In genomic region chr12:10521555-10521954, GRCh38 we compare ENCODE assay signal across 18 cellular contexts. TPM values are rescaled to one million over a fixed set of nuclear protein-coding genes. Genes with fewer than 3 reads are reported as not detected.
DNase-seq lines count a peak whose midpoint lies in the region; ATAC-seq and TF ChIP-seq lines count a peak whose summit lies in the region.
"Had no signal": no experiment of that assay in that cellular context is flagged by ENCODE, and none has a peak within 500 bp of the region (broad histone marks: within the 10 kb centered on the region; RNA-seq: fewer than 3 reads in every experiment).

No MANE protein-coding gene starts in this region.

- H3K4me1 Mint-ChIP-seq in activated CD8-positive, alpha-beta T cell treated with anti-CD3 and anti-CD28 coated beads for 36 hours (ENCODE audit: low read depth), result peaks cover 14% of the 10 kb centered on the region
- no peaks in the 10 kb centered on the region for H3K4me1 Mint-ChIP-seq in activated CD8-positive, alpha-beta T cell treated with anti-CD3 and anti-CD28 coated beads, Interleukin-2, amount 10 ng/mL, durations not matched to agents 7 days and 5 days (ENCODE audit: low read depth)
- H3K4me1 Mint-ChIP-seq: CD14-positive monocyte; CD4-positive, alpha-beta memory T cell had no signal

- H3K27me3 Mint-ChIP-seq in activated CD8-positive, alpha-beta T cell treated with anti-CD3 and anti-CD28 coated beads for 36 hours, result no peaks in the 10 kb centered on the region
- no peaks in the 10 kb centered on the region for H3K27me3 Mint-ChIP-seq in activated CD8-positive, alpha-beta T cell treated with anti-CD3 and anti-CD28 coated beads, Interleukin-2, amount 10 ng/mL, durations not matched to agents 7 days and 5 days (ENCODE audit: low read depth)

- no peak overlapping the region for H3K27ac Mint-ChIP-seq in activated CD8-positive, alpha-beta T cell treated with anti-CD3 and anti-CD28 coated beads for 36 hours
- no peak overlapping the region for H3K27ac Mint-ChIP-seq in activated CD8-positive, alpha-beta T cell treated with anti-CD3 and anti-CD28 coated beads, Interleukin-2, amount 10 ng/mL, durations not matched to agents 7 days and 5 days
- H3K27ac Mint-ChIP-seq: CD14-positive monocyte; CD4-positive, alpha-beta memory T cell had no signal

- H3K36me3 Mint-ChIP-seq in activated CD8-positive, alpha-beta T cell treated with anti-CD3 and anti-CD28 coated beads for 36 hours (ENCODE audit: low read depth), result no peaks in the 10 kb centered on the region
- H3K36me3 Mint-ChIP-seq in activated CD8-positive, alpha-beta T cell treated with anti-CD3 and anti-CD28 coated beads, Interleukin-2, amount 10 ng/mL, durations not matched to agents 7 days and 5 days (ENCODE audit: low read depth), result no peaks in the 10 kb centered on the region
- H3K36me3 Mint-ChIP-seq: CD14-positive monocyte; CD4-positive, alpha-beta memory T cell had no signal

- H3K4me3 ChIP-seq in ACC112 (ENCODE audit: low read depth, low read length) (no peak overlapping the region), PC-9 (no peak overlapping the region)
- H3K4me3 ChIP-seq: A549, BLaER1, GM23248, HAP-1 had no signal

- no TSS peak for BruUV-seq in PC-9 (replicated peaks; lab: Mats Ljungman, UMichigan)

- no peaks in the 10 kb centered on the region for H3F3A ChIP-seq in PC-9 (ENCODE audit: insufficient read depth, low read depth)

- no peaks in the 10 kb centered on the region for H3K9me2 ChIP-seq in PC-9 (ENCODE audit: insufficient read depth)

- no peak overlapping the region for H3K4me3 Mint-ChIP-seq in activated CD8-positive, alpha-beta T cell treated with anti-CD3 and anti-CD28 coated beads for 36 hours
- no peak overlapping the region for H3K4me3 Mint-ChIP-seq in activated CD8-positive, alpha-beta T cell treated with anti-CD3 and anti-CD28 coated beads, Interleukin-2, amount 10 ng/mL, durations not matched to agents 7 days and 5 days
- H3K4me3 Mint-ChIP-seq: CD14-positive monocyte; CD4-positive, alpha-beta memory T cell had no signal

- peaks cover 1% of the 10 kb centered on the region for H3K9me3 Mint-ChIP-seq in activated CD8-positive, alpha-beta T cell treated with anti-CD3 and anti-CD28 coated beads for 36 hours
- peaks cover 4% of the 10 kb centered on the region for H3K9me3 Mint-ChIP-seq in activated CD8-positive, alpha-beta T cell treated with anti-CD3 and anti-CD28 coated beads, Interleukin-2, amount 10 ng/mL, durations not matched to agents 7 days and 5 days (ENCODE audit: insufficient read depth)

- no peak for TF ChIP-seq CTCF in activated CD8-positive, alpha-beta T cell treated with anti-CD3 and anti-CD28 coated beads for 36 hours (IDR thresholded peaks at IDR 0.05)
- TF ChIP-seq CTCF in PC-9 (conservative IDR thresholded peaks at IDR 0.05), result no peak

- CTCF ChIA-PET in activated CD8-positive, alpha-beta T cell treated with anti-CD3 and anti-CD28 coated beads for 36 hours (lab: Charles Lee), result no interaction called here
- CTCF ChIA-PET in activated CD8-positive, alpha-beta T cell treated with anti-CD3 and anti-CD28 coated beads, Interleukin-2, amount 10 ng/mL, durations not matched to agents 7 days and 5 days (lab: Charles Lee), result interaction anchor here (1.1 kb wide), 2 partner anchors 156 to 229 kb away, joined by 3 read pairs; no protein-coding TSS in a partner anchor
- CTCF ChIA-PET in PC-9 (lab: Charles Lee), result no interaction called here

- ATAC-seq in activated CD8-positive, alpha-beta T cell treated with anti-CD3 and anti-CD28 coated beads for 36 hours, result peak; percentile 45
- ATAC-seq in activated CD8-positive, alpha-beta T cell treated with anti-CD3 and anti-CD28 coated beads, Interleukin-2, amount 10 ng/mL, durations not matched to agents 7 days and 5 days, result no peak
- peak; percentile 55 for ATAC-seq in stimulated activated naive CD8-positive, alpha-beta T cell treated with anti-CD3 and anti-CD28 coated beads, Interleukin-15, Interleukin-2, amounts not matched to agents 100 U/mL and 50 U/mL, for 24 hours
- ATAC-seq: A549, HepG2 had no signal

- H3K27ac ChIP-seq in ACC112 (ENCODE audit: low read depth, low read length) (no peak overlapping the region), PC-9 (no peak overlapping the region)
- H3K27ac ChIP-seq: 22Rv1, A549, BLaER1, GM23248 had no signal

- POLR2A ChIA-PET in activated CD8-positive, alpha-beta T cell treated with anti-CD3 and anti-CD28 coated beads for 36 hours (lab: Charles Lee), result interaction anchor here (1.6 kb wide), 1 partner anchor 33 kb away, joined by 5 read pairs; no protein-coding TSS in a partner anchor
- POLR2A ChIA-PET in activated CD8-positive, alpha-beta T cell treated with anti-CD3 and anti-CD28 coated beads, Interleukin-2, amount 10 ng/mL, durations not matched to agents 7 days and 5 days (lab: Charles Lee), result interaction anchor here (0.7 kb wide), 1 partner anchor 13 kb away, joined by 4 read pairs; no protein-coding TSS in a partner anchor
- POLR2A ChIA-PET in PC-9 (lab: Charles Lee; ENCODE audit: unreplicated experiment), result no interaction called here

- H2AFZ ChIP-seq in ACC112 (ENCODE audit: low read length, unreplicated experiment) (peak overlapping the region; percentile 68), PC-9 (peak overlapping the region; percentile 55; the same call in 1 of the 2 replicates)
- H2AFZ ChIP-seq: GM23248 had no signal

- no peaks in the 10 kb centered on the region for H4K20me1 ChIP-seq in PC-9 (ENCODE audit: insufficient read depth)
- H4K20me1 ChIP-seq: BLaER1 had no signal

- no peaks in the 10 kb centered on the region for H3K4me1 ChIP-seq in ACC112 (ENCODE audit: control insufficient read depth, insufficient read depth, low read length, unreplicated experiment)
- no peaks in the 10 kb centered on the region for H3K4me1 ChIP-seq in PC-9 (replicated peaks; ENCODE audit: insufficient read depth)
- H3K4me1 ChIP-seq: A549, BLaER1, HAP-1 had no signal

- intact Hi-C loops in activated CD8-positive, alpha-beta T cell treated with anti-CD3 and anti-CD28 coated beads for 36 hours (cut with micrococcal nuclease), result no loop called here
- intact Hi-C loops in PC-9 (cut with micrococcal nuclease; ENCODE audit: unreplicated experiment), result no loop called here

- no peaks in the 10 kb centered on the region for H3K9me3 ChIP-seq in PC-9 (ENCODE audit: insufficient read depth, low read depth)
- H3K9me3 ChIP-seq: A549, BLaER1, HAP-1 had no signal

- no peak for DNase-seq in activated CD8-positive, alpha-beta T cell treated with anti-CD3 and anti-CD28 coated beads for 36 hours
- no peak for DNase-seq in activated CD8-positive, alpha-beta T cell treated with anti-CD3 and anti-CD28 coated beads, Interleukin-2, amount 10 ng/mL, durations not matched to agents 7 days and 5 days
- no peak for DNase-seq in PC-9
- DNase-seq in stimulated activated naive CD8-positive, alpha-beta T cell treated with anti-CD3 and anti-CD28 coated beads, Interleukin-15, Interleukin-2, amounts not matched to agents 100 U/mL and 50 U/mL, for 24 hours, result no peak
- no peak for DNase-seq in SW 1271 (lab: John Stamatoyannopoulos, UW)
- DNase-seq in NOMO-1 (lab: John Stamatoyannopoulos, UW; ENCODE audit: unreplicated experiment in 2 of 2), result no peak
- DNase-seq: CD4-positive, alpha-beta memory T cell; DMS153; DMS79 treated with DMSO at 0.1 percent for 48 hours; GF-D8; GM23248 had no signal

- H3K36me3 ChIP-seq in ACC112 (ENCODE audit: insufficient read depth, low read length), result no peaks in the 10 kb centered on the region
- H3K36me3 ChIP-seq in PC-9 (ENCODE audit: low read depth), result no peaks in the 10 kb centered on the region
- H3K36me3 ChIP-seq: BLaER1, HAP-1 had no signal

- no peaks in the 10 kb centered on the region for H3K79me2 ChIP-seq in ACC112 (ENCODE audit: control insufficient read depth, insufficient read depth, low read length, unreplicated experiment)
- H3K79me2 ChIP-seq in PC-9 (ENCODE audit: low read depth), result no peaks in the 10 kb centered on the region

- H3K4me2 ChIP-seq in PC-9, result no peak overlapping the region
- H3K4me2 ChIP-seq: A549, BLaER1 had no signal

- H3K27me3 ChIP-seq in ACC112 (ENCODE audit: insufficient read depth, low read length), result no peaks in the 10 kb centered on the region
- H3K27me3 ChIP-seq in PC-9 (ENCODE audit: insufficient read depth, low read depth), result no peaks in the 10 kb centered on the region
- H3K27me3 ChIP-seq: BLaER1 had no signal

RNA-seq across cellular contexts. Expression of gene EIF2S3B, which starts 15.9 kb away (rescaled TPM):
- 1 to 10 TPM; 3.3 to 3.8 TPM for total RNA-seq in activated CD8-positive, alpha-beta T cell treated with anti-CD3 and anti-CD28 coated beads for 36 hours
- 1 to 10 TPM; 1.8 to 2.3 TPM for total RNA-seq in activated CD8-positive, alpha-beta T cell treated with anti-CD3 and anti-CD28 coated beads, Interleukin-2, amount 10 ng/mL, durations not matched to agents 7 days and 5 days
- total RNA-seq in PC-9 (2021), result 0.96 and 1.0 TPM in 2 replicates
